Comparison of ENCODE assay signal across 17 cellular contexts in the genomic region with DNA sequence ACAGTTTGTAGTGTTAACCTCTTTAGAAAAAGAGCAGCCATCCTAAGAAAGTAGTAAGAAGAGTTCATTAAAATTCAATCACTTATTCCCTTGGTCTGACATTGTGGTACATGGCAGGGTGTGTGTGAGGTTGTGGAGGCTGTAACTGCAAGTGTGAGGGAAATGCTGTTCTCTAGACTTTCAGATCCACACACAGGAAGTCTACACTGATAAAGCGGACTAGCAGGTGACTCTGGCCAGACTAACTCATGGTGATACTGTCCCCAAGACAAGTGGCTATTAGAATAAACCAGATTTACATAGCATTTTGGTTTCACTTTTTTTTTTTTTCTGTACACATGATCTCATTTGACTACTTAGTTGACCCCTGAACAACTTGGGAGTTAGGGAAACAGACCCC. TPM values are rescaled to one million over a fixed set of nuclear protein-coding genes. Genes with fewer than 3 reads are reported as not detected.
DNase-seq lines count a peak whose midpoint lies in the region; ATAC-seq and TF ChIP-seq lines count a peak whose summit lies in the region.
"Had no signal": no experiment of that assay in that cellular context is flagged by ENCODE, and none has a peak within 500 bp of the region (broad histone marks: within the 10 kb centered on the region; RNA-seq: fewer than 3 reads in every experiment).

No MANE protein-coding gene starts in this region.

- peaks cover 9% of the 10 kb centered on the region for H3K79me2 ChIP-seq in GM23338 (replicated peaks; ENCODE audit: insufficient read depth)

- 0 out of 2 replicates have a peak, but pooled peaks cover 5% of the 10 kb centered on the region for H3F3A ChIP-seq in GM23338 (replicated peaks; ENCODE audit: low read depth)

- no peak for DNase-seq in stimulated activated naive CD8-positive, alpha-beta T cell treated with anti-CD3 and anti-CD28 coated beads, Interleukin-15, amount 100 ng/mL, for 72 hours
- DNase-seq in stimulated activated naive CD8-positive, alpha-beta T cell treated with anti-CD3 and anti-CD28 coated beads, Interleukin-15, Interleukin-2, amounts not matched to agents 100 U/mL and 50 U/mL, for 24 hours = no peak
- DNase-seq in GM23338 (ENCODE audit: low spot score) = no peak
- DNase-seq in T-cell = no peak
- no peak for DNase-seq in kidney tubule cell (ENCODE audit: low spot score)
- DNase-seq in A172 (ENCODE audit: low spot score) = no peak
- DNase-seq in A673 (ENCODE audit: low spot score) = no peak
- no peak for DNase-seq in NCI-H1105 (lab: John Stamatoyannopoulos, UW)
- DNase-seq: activated CD4-positive, alpha-beta T cell treated with anti-CD3 and anti-CD28 coated beads for 1 hour; COR-L47; GM23248; islet precursor cell; NCI-H2107; NCI-H69; stimulated activated CD4-positive, alpha-beta T cell treated with anti-CD3 and anti-CD28 coated beads, Interleukin-2, amount 100 ng/mL, for 24 hours had no signal

- peak; percentile 40 for ATAC-seq in stimulated activated naive CD8-positive, alpha-beta T cell treated with anti-CD3 and anti-CD28 coated beads, Interleukin-15, amount 100 ng/mL, for 72 hours
- no peak for ATAC-seq in stimulated activated naive CD8-positive, alpha-beta T cell treated with anti-CD3 and anti-CD28 coated beads, Interleukin-15, Interleukin-2, amounts not matched to agents 100 U/mL and 50 U/mL, for 24 hours
- ATAC-seq in GM23338 (no peak), T-cell (replicated peaks in 1 of 4) (peak in 1 of 4 experiments; percentile 32)

- H3K9me3 Mint-ChIP-seq in stimulated activated naive CD8-positive, alpha-beta T cell treated with anti-CD3 and anti-CD28 coated beads, Interleukin-15, amount 100 ng/mL, for 72 hours = no peaks in the 10 kb centered on the region
- H3K9me3 Mint-ChIP-seq in GM23338 (no peaks in the 10 kb centered on the region), T-cell (no peaks in the 10 kb centered on the region)
- H3K9me3 Mint-ChIP-seq: dendritic cell treated with granulocyte-macrophage colony-stimulating factor and Interleukin-4, amounts not matched to agents 40 ng/mL and 50 ng/mL, for 4 days; nephron had no signal

- H3K36me3 Mint-ChIP-seq in GM23338 (ENCODE audit: low read depth) = peaks cover 18% of the 10 kb centered on the region; the same call in 2 of the 3 replicates
- peaks cover 60% of the 10 kb centered on the region for H3K36me3 Mint-ChIP-seq in T-cell

- no peaks in the 10 kb centered on the region for H3K27me3 Mint-ChIP-seq in stimulated activated naive CD8-positive, alpha-beta T cell treated with anti-CD3 and anti-CD28 coated beads, Interleukin-15, amount 100 ng/mL, for 72 hours
- peaks cover 2% of the 10 kb centered on the region for H3K27me3 Mint-ChIP-seq in GM23338 (ENCODE audit: insufficient read depth, low read depth, poor library complexity)
- H3K27me3 Mint-ChIP-seq in T-cell = no peaks in the 10 kb centered on the region
- H3K27me3 Mint-ChIP-seq: dendritic cell treated with granulocyte-macrophage colony-stimulating factor and Interleukin-4, amounts not matched to agents 40 ng/mL and 50 ng/mL, for 4 days had no signal

- POLR2A ChIA-PET in T-cell (lab: Charles Lee) (no interaction called here), A673 (lab: Charles Lee; ENCODE audit: low non-redundant PET) (no interaction called here)

- H3K4me1 Mint-ChIP-seq in stimulated activated naive CD8-positive, alpha-beta T cell treated with anti-CD3 and anti-CD28 coated beads, Interleukin-15, amount 100 ng/mL, for 72 hours = peaks cover 51% of the 10 kb centered on the region
- H3K4me1 Mint-ChIP-seq in GM23338 = peaks cover 11% of the 10 kb centered on the region
- peaks cover 49 to 63% (median 61%) of the 10 kb centered on the region in 3 donors for H3K4me1 Mint-ChIP-seq in T-cell

- H3K27me3 ChIP-seq in GM23338 (ENCODE audit: insufficient read depth) (no peaks in the 10 kb centered on the region), A673 (replicated peaks; ENCODE audit: insufficient read depth, low read depth, low read length, poor library complexity) (no peaks in the 10 kb centered on the region)

- H3K27ac Mint-ChIP-seq in stimulated activated naive CD8-positive, alpha-beta T cell treated with anti-CD3 and anti-CD28 coated beads, Interleukin-15, amount 100 ng/mL, for 72 hours = peak overlapping the region in 1 of 2 donors; percentile 72
- no peak overlapping the region for H3K27ac Mint-ChIP-seq in GM23338
- peak overlapping the region; percentile 80 to 95 for H3K27ac Mint-ChIP-seq in T-cell
- H3K27ac Mint-ChIP-seq: dendritic cell treated with granulocyte-macrophage colony-stimulating factor and Interleukin-4, amounts not matched to agents 40 ng/mL and 50 ng/mL, for 4 days; nephron had no signal

- H3K4me1 ChIP-seq in GM23338 (ENCODE audit: insufficient read depth) (peaks cover 9% of the 10 kb centered on the region; the same call in 1 of the 2 replicates), A673 (ENCODE audit: insufficient read depth, low read length, poor library complexity, severe bottlenecking) (no peaks in the 10 kb centered on the region)

- no TSS peak for BruUV-seq in A673 (replicated peaks; lab: Mats Ljungman, UMichigan)

- H3K36me3 ChIP-seq in GM23338 (ENCODE audit: insufficient read depth) (peaks cover 7% of the 10 kb centered on the region), A673 (ENCODE audit: insufficient read depth, low read length, poor library complexity, severe bottlenecking) (peaks cover 9% of the 10 kb centered on the region)

- intact Hi-C loops in A673 (cut with micrococcal nuclease; ENCODE audit: unreplicated experiment) = no loop called here

- H3K27ac ChIP-seq in GM23338 (ENCODE audit: low read depth) (0 out of 2 replicates have a peak overlapping the region, but pooled peaks have one; percentile 19), A673 (ENCODE audit: low read depth, low read length, poor library complexity, severe bottlenecking) (no peak overlapping the region)
- H3K27ac ChIP-seq: GM23248 had no signal

- H4K20me1 ChIP-seq in GM23338 (replicated peaks; ENCODE audit: insufficient read depth) = peaks cover 5% of the 10 kb centered on the region; the same call in 1 of the 2 replicates

- H3K4me2 ChIP-seq in GM23338 = no peak overlapping the region

- H3K4me3 ChIP-seq in GM23338 (no peak overlapping the region), A673 (ENCODE audit: low read depth, low read length, poor library complexity, severe bottlenecking) (no peak overlapping the region)
- H3K4me3 ChIP-seq: GM23248 had no signal

- no peaks in the 10 kb centered on the region for H3K9me2 ChIP-seq in GM23338 (ENCODE audit: insufficient read depth)

- H2AFZ ChIP-seq in GM23338 = no peak overlapping the region
- H2AFZ ChIP-seq: GM23248 had no signal

- no peak overlapping the region for H3K4me3 Mint-ChIP-seq in stimulated activated naive CD8-positive, alpha-beta T cell treated with anti-CD3 and anti-CD28 coated beads, Interleukin-15, amount 100 ng/mL, for 72 hours
- no peak overlapping the region for H3K4me3 Mint-ChIP-seq in GM23338
- peak overlapping the region in 2 of 3 donors; percentile 23 to 26 for H3K4me3 Mint-ChIP-seq in T-cell
- H3K4me3 Mint-ChIP-seq: dendritic cell treated with granulocyte-macrophage colony-stimulating factor and Interleukin-4, amounts not matched to agents 40 ng/mL and 50 ng/mL, for 4 days; nephron had no signal

- CTCF ChIA-PET in T-cell (lab: Charles Lee) (interaction anchor here (0.5 to 1.4 kb wide), 6 partner anchors 12 to 1090 kb away, joined by 3 to 8 read pairs (median 5); no protein-coding TSS in a partner anchor), A673 (lab: Charles Lee) (no interaction called here)

- no peaks in the 10 kb centered on the region for H3K9me3 ChIP-seq in A673 (ENCODE audit: low read depth, low read length, poor library complexity, severe bottlenecking)

- TF ChIP-seq CTCF in GM23338 (conservative IDR thresholded peaks at IDR 0.05; ENCODE audit: low read depth in 2 of 2) (no peak), A673 (conservative IDR thresholded peaks at IDR 0.05; ENCODE audit: low read depth, low read length) (no peak)

TF ChIP-seq in GM23338, 12 proteins besides CTCF, POLR2A, EP300 and RAD21 (continues in another document):
- TF ChIP-seq, protein P1, sequence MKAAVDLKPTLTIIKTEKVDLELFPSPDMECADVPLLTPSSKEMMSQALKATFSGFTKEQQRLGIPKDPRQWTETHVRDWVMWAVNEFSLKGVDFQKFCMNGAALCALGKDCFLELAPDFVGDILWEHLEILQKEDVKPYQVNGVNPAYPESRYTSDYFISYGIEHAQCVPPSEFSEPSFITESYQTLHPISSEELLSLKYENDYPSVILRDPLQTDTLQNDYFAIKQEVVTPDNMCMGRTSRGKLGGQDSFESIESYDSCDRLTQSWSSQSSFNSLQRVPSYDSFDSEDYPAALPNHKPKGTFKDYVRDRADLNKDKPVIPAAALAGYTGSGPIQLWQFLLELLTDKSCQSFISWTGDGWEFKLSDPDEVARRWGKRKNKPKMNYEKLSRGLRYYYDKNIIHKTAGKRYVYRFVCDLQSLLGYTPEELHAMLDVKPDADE (IDR thresholded peaks at IDR 0.05) = no peak
- TF ChIP-seq POLR2AphosphoS5 (IDR thresholded peaks at IDR 0.05; ENCODE audit: low read depth) = no peak
- no peak for TF ChIP-seq EZH2phosphoT487 (IDR thresholded peaks at IDR 0.05; ENCODE audit: unreplicated experiment)
- no peak for TF ChIP-seq JUNB (IDR thresholded peaks at IDR 0.05; ENCODE audit: unreplicated experiment)

RNA-seq across cellular contexts. Expression of gene MTIF3, which starts 10.0 kb away (rescaled TPM):
- total RNA-seq in GM23338 (2014; rRNA removed; shearing (Covaris generic)) = 33.0 and 47.2 TPM in 2 replicates
- 148 and 152 TPM in 2 replicates for polyA plus RNA-seq in GM23338 (2016; fragmentation: Nextera tagmentation; extraction: Ambion mirVana)
- 10 to 100 TPM; 45.4 to 74.1 (median 61.4) TPM for total RNA-seq in T-cell
- 77.4 and 113 TPM in 2 replicates for total RNA-seq in A172 (2014; rRNA removed; shearing (Covaris generic))
- total RNA-seq in A673 (2021) = 34.4 and 37.1 TPM in 2 replicates

RNA-seq across cellular contexts. Expression of gene GTF3A, which starts 16.0 kb away (rescaled TPM):
- total RNA-seq in GM23338 (2014; rRNA removed; shearing (Covaris generic)) = 109 and 206 TPM in 2 replicates
- 174 and 190 TPM in 2 replicates for polyA plus RNA-seq in GM23338 (2016; fragmentation: Nextera tagmentation; extraction: Ambion mirVana)
- 100 to 1,000 TPM; 144 to 266 (median 229) TPM for total RNA-seq in T-cell
- total RNA-seq in A172 (2014; rRNA removed; shearing (Covaris generic)) = 150 and 155 TPM in 2 replicates
- 126 and 130 TPM in 2 replicates for total RNA-seq in A673 (2021)

Comparison
In these comparisons a context has a peak if more than half of its experiments do, and no peak if none do; other contexts are left out.
1. H3K4me3 Mint-ChIP-seq: peak in T-cell (2 of 3); none in stimulated activated naive CD8-positive, alpha-beta T cell treated with anti-CD3 and anti-CD28 coated beads, Interleukin-15, amount 100 ng/mL, for 72 hours (0 of 2) and GM23338 (single experiment).